In the genomic region with DNA sequence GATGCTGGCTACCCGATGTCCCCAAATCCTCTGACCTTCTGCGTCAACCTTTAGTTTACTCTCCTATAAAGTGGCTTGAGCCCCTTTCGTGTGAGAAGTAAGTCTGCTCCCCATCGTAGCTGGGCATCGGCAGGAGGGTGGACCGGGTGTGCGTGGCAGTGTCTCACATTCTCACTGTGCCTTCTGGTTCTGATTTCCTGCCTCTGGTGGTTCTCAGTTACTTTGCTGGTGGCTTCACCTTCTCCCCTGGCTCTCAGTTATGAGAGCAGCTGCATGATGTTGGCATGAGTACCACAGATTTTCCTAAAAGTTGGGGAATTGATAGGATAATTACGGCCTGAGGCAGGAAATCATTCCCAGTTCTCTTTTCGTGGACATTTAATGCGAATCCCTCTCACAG, we compare ENCODE assay signal across 27 cellular contexts.
"Had no signal": no experiment of that assay in that cellular context is flagged by ENCODE, and none has a peak within 500 bp of the region (broad histone marks: within the 10 kb centered on the region; RNA-seq: fewer than 3 reads in every experiment).

No MANE protein-coding gene starts in this region.

- H3K27me3 ChIP-seq: adrenal gland, breast epithelium, dorsolateral prefrontal cortex, gastrocnemius medialis, heart left ventricle had no signal

- H3K27ac ChIP-seq: adrenal gland, breast epithelium, coronary artery, dorsolateral prefrontal cortex, foreskin keratinocyte, gastrocnemius medialis, heart left ventricle, WERI-Rb-1 had no signal

- H3K4me1 ChIP-seq: adrenal gland, breast epithelium, foreskin keratinocyte, gastrocnemius medialis had no signal

- H3K36me3 ChIP-seq: adrenal gland, breast epithelium, gastrocnemius medialis, heart left ventricle, WERI-Rb-1 had no signal

- H3K9me3 ChIP-seq: adrenal gland, breast epithelium, gastrocnemius medialis, heart left ventricle had no signal

- H3K4me3 ChIP-seq: adrenal gland, breast epithelium, coronary artery, dorsolateral prefrontal cortex, gastrocnemius medialis, heart left ventricle had no signal

- DNase-seq: activated B cell treated with CpG ODN at 0.5 μM for 24 hours; activated CD4-positive, alpha-beta memory T cell treated with anti-CD3 and anti-CD28 coated beads for 36 hours; activated CD4-positive, alpha-beta T cell treated with anti-CD3 and anti-CD28 coated beads for 48 hours; activated CD8-positive, alpha-beta memory T cell treated with anti-CD3 and anti-CD28 coated beads, Interleukin-2, amount 10 ng/mL, durations not matched to agents 7 days and 5 days; activated CD8-positive, alpha-beta memory T cell treated with anti-CD3 and anti-CD28 coated beads, Interleukin-2, amount 50 U/mL, for 4 hours; activated CD8-positive, alpha-beta T cell treated with anti-CD3 and anti-CD28 coated beads, Interleukin-2, amount 10 ng/mL, durations not matched to agents 7 days and 5 days; activated effector memory CD4-positive, alpha-beta T cell treated with anti-CD3 and anti-CD28 coated beads, Interleukin-2, amount 50 U/mL, for 16 hours; activated naive CD4-positive, alpha-beta T cell treated with anti-CD3 and anti-CD28 coated beads for 36 hours; activated naive CD8-positive, alpha-beta T cell treated with anti-CD3 and anti-CD28 coated beads for 36 hours; activated naive CD8-positive, alpha-beta T cell treated with anti-CD3 and anti-CD28 coated beads, Interleukin-2, amount 50 U/mL, for 24 hours; activated T-cell treated with anti-CD3 and anti-CD28 coated beads, Interleukin-2, amount 50 U/mL, for 1 hour; activated T-cell treated with anti-CD3 and anti-CD28 coated beads, Interleukin-2, amount 50 U/mL, for 48 hours; adrenal gland; amygdala; aorta; dorsolateral prefrontal cortex; effector memory CD4-positive, alpha-beta T cell; endodermal cell; foreskin keratinocyte; gastrocnemius medialis; glutamatergic neuron; heart left ventricle; T-helper 17 cell; T1000; WERI-Rb-1 had no signal
